9 cellular contexts compared by ENCODE assay signal in genomic region chr1:150152182-150152536, GRCh38. TPM values are rescaled to one million over a fixed set of nuclear protein-coding genes. Genes with fewer than 3 reads are reported as not detected.
DNase-seq lines count a peak whose midpoint lies in the region; TF ChIP-seq lines count a peak whose summit lies in the region.
"Had no signal": no experiment of that assay in that cellular context is flagged by ENCODE, and none has a peak within 500 bp of the region (broad histone marks: within the 10 kb centered on the region; RNA-seq: fewer than 3 reads in every experiment).

No MANE protein-coding gene starts in this region.

- CTCF ChIA-PET in HEK293T (lab: Yijun Ruan, JAX) = interaction anchor here (0.6 to 0.9 kb wide), 2 partner anchors 10 to 60 kb away, joined by 3 read pairs; no protein-coding TSS in a partner anchor

- H3K4me1 Mint-ChIP-seq in activated CD4-positive, alpha-beta T cell treated with anti-CD3 and anti-CD28 coated beads, Interleukin-2, amount 10 ng/mL, durations not matched to agents 24 days and 14 days = peaks cover 46% of the 10 kb centered on the region
- H3K4me1 Mint-ChIP-seq in activated naive CD8-positive, alpha-beta T cell (ENCODE audit: low read depth) = peaks cover 57% of the 10 kb centered on the region

- no peaks in the 10 kb centered on the region for H3K9me3 Mint-ChIP-seq in activated CD4-positive, alpha-beta T cell treated with anti-CD3 and anti-CD28 coated beads, Interleukin-2, amount 10 ng/mL, durations not matched to agents 24 days and 14 days
- no peaks in the 10 kb centered on the region for H3K9me3 Mint-ChIP-seq in activated naive CD8-positive, alpha-beta T cell (ENCODE audit: low read depth)

- intact Hi-C loops in activated CD4-positive, alpha-beta T cell treated with anti-CD3 and anti-CD28 coated beads, Interleukin-2, amount 10 ng/mL, durations not matched to agents 24 days and 14 days (cut with micrococcal nuclease) = no loop called here

- H3K4me3 Mint-ChIP-seq in activated CD4-positive, alpha-beta T cell treated with anti-CD3 and anti-CD28 coated beads, Interleukin-2, amount 10 ng/mL, durations not matched to agents 24 days and 14 days = peak overlapping the region; percentile 91
- peak overlapping the region; percentile 94 for H3K4me3 Mint-ChIP-seq in activated naive CD8-positive, alpha-beta T cell

- DNase-seq in activated CD4-positive, alpha-beta T cell treated with anti-CD3 and anti-CD28 coated beads, Interleukin-2, amount 10 ng/mL, durations not matched to agents 24 days and 14 days = no peak
- DNase-seq in activated CD4-positive, alpha-beta T cell treated with anti-CD3 and anti-CD28 coated beads, Interleukin-2, amount 50 U/mL, for 48 hours = no peak
- peak; percentile 37 for DNase-seq in left kidney (ENCODE audit: low read depth, low spot score)
- DNase-seq in HEK293T (ENCODE audit: extremely low spot score) = no peak
- DNase-seq in stimulated activated naive CD4-positive, alpha-beta T cell treated with Interleukin-2 at 50 U/mL for 16 hours (lab: John Stamatoyannopoulos, UW) = no peak
- DNase-seq in cerebellar nuclear complex (lab: John Stamatoyannopoulos, UW) = no peak
- DNase-seq: NCI-H1092 had no signal

- H3K4me3 ChIP-seq in stomach smooth muscle (ENCODE audit: low read length in 2 of 2) = peak overlapping the region; percentile 81 to 94

- POLR2A ChIA-PET in HEK293T (lab: Yijun Ruan, JAX) = interaction anchor here (1.0 to 1.2 kb wide), 2 partner anchors 9 to 84 kb away, joined by 3 to 6 read pairs; partner anchors contain the start of gene ANP32E

- H3K36me3 ChIP-seq in stomach smooth muscle (ENCODE audit: control insufficient read depth in 2 of 2, insufficient read depth in 2 of 2, low read length in 2 of 2) = peaks cover 48 to 50% of the 10 kb centered on the region in 2 donors

- H3K27me3 Mint-ChIP-seq in activated CD4-positive, alpha-beta T cell treated with anti-CD3 and anti-CD28 coated beads, Interleukin-2, amount 10 ng/mL, durations not matched to agents 24 days and 14 days = peaks cover 15% of the 10 kb centered on the region
- H3K27me3 Mint-ChIP-seq in activated naive CD8-positive, alpha-beta T cell = no peaks in the 10 kb centered on the region

- peak overlapping the region; percentile 77 to 97 for H3K9ac ChIP-seq in stomach smooth muscle (ENCODE audit: low read length in 2 of 2)

- H3K4me1 ChIP-seq in stomach smooth muscle (ENCODE audit: control insufficient read depth, insufficient read depth, low read length) = peaks cover 53% of the 10 kb centered on the region

- peak overlapping the region; percentile 87 for H3K27ac Mint-ChIP-seq in activated CD4-positive, alpha-beta T cell treated with anti-CD3 and anti-CD28 coated beads, Interleukin-2, amount 10 ng/mL, durations not matched to agents 24 days and 14 days
- H3K27ac Mint-ChIP-seq in activated naive CD8-positive, alpha-beta T cell = peak overlapping the region; percentile 91

- no peaks in the 10 kb centered on the region for H3K27me3 ChIP-seq in stomach smooth muscle (ENCODE audit: control insufficient read depth in 1 of 2, insufficient read depth in 2 of 2, low read length in 2 of 2)

- peaks cover 48% of the 10 kb centered on the region for H3K36me3 Mint-ChIP-seq in activated CD4-positive, alpha-beta T cell treated with anti-CD3 and anti-CD28 coated beads, Interleukin-2, amount 10 ng/mL, durations not matched to agents 24 days and 14 days (ENCODE audit: low read depth)
- H3K36me3 Mint-ChIP-seq in activated naive CD8-positive, alpha-beta T cell = peaks cover 5% of the 10 kb centered on the region

- H3K27ac ChIP-seq in stomach smooth muscle (ENCODE audit: low read length) = peak overlapping the region; percentile 99

- H3K9me3 ChIP-seq in stomach smooth muscle (ENCODE audit: control insufficient read depth in 2 of 2, low read length in 2 of 2) = no peaks in the 10 kb centered on the region

TF ChIP-seq in HEK293T, 16 proteins besides CTCF, POLR2A, EP300 and RAD21:
- TF ChIP-seq, protein P1, sequence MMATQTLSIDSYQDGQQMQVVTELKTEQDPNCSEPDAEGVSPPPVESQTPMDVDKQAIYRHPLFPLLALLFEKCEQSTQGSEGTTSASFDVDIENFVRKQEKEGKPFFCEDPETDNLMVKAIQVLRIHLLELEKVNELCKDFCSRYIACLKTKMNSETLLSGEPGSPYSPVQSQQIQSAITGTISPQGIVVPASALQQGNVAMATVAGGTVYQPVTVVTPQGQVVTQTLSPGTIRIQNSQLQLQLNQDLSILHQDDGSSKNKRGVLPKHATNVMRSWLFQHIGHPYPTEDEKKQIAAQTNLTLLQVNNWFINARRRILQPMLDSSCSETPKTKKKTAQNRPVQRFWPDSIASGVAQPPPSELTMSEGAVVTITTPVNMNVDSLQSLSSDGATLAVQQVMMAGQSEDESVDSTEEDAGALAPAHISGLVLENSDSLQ (IDR thresholded peaks at IDR 0.05) = no peak
- TF ChIP-seq ELF4 (IDR thresholded peaks at IDR 0.05) = no peak
- no peak for TF ChIP-seq FOXM1 (IDR thresholded peaks at IDR 0.05; ENCODE audit: borderline replicate concordance)
- no peak for TF ChIP-seq LEF1 (IDR thresholded peaks at IDR 0.05; ENCODE audit: borderline replicate concordance)
- TF ChIP-seq BHLHE40 (IDR thresholded peaks at IDR 0.05; ENCODE audit: borderline replicate concordance) = no peak
- TF ChIP-seq ZNF384 (IDR thresholded peaks at IDR 0.05) = no peak
- no peak for TF ChIP-seq NFRKB (IDR thresholded peaks at IDR 0.05)
- no peak for TF ChIP-seq ARNT (IDR thresholded peaks at IDR 0.05)
- TF ChIP-seq L3MBTL2 (conservative IDR thresholded peaks at IDR 0.05) = no peak
- TF ChIP-seq FOXK2 (IDR thresholded peaks at IDR 0.05) = no peak
- TF ChIP-seq CTBP1 (IDR thresholded peaks at IDR 0.05; ENCODE audit: borderline replicate concordance) = no peak
- TF ChIP-seq FOXA1 (IDR thresholded peaks at IDR 0.05) = no peak
- no peak for TF ChIP-seq HDGF (IDR thresholded peaks at IDR 0.05; ENCODE audit: borderline replicate concordance)
- TF ChIP-seq SP1 (IDR thresholded peaks at IDR 0.05) = no peak
- TF ChIP-seq SUZ12 (IDR thresholded peaks at IDR 0.05) = no peak
- TF ChIP-seq TARDBP (IDR thresholded peaks at IDR 0.05) = no peak

RNA-seq across cellular contexts. Expression of gene PLEKHO1, which starts 2.4 kb away (rescaled TPM):
- 25.2 and 26.4 TPM in 2 replicates for total RNA-seq in activated CD4-positive, alpha-beta T cell treated with anti-CD3 and anti-CD28 coated beads, Interleukin-2, amount 10 ng/mL, durations not matched to agents 24 days and 14 days
